7 cellular contexts compared by ENCODE assay signal in genomic region chr5:131170540-131171275, GRCh38.
DNase-seq lines count a peak whose midpoint lies in the region; ATAC-seq and TF ChIP-seq lines count a peak whose summit lies in the region.

LYRM7 (plus strand) TSS chr5:131170944; CDS start chr5:131171021, 77 bp downstream.

- H3K4me1 ChIP-seq in rectal smooth muscle tissue (ENCODE audit: control insufficient read depth, insufficient read depth, low read length), result peaks cover 7% of the 10 kb centered on the region

- H3K4me3 ChIP-seq in astrocyte of the cerebellum (ENCODE audit: low read depth, low read length) (peak within 1 kb of the TSS; percentile 62), rectal smooth muscle tissue (ENCODE audit: low read length) (peak within 1 kb of the TSS; percentile 92)

- H3K9ac ChIP-seq in rectal smooth muscle tissue (ENCODE audit: low read length), result peak within 1 kb of the TSS; percentile 83

- in situ Hi-C loops in astrocyte of the cerebellum (cut with HindIII; ENCODE audit: low sequenced_read_pairs), result no loop called here

- H3K27me3 ChIP-seq in rectal smooth muscle tissue (ENCODE audit: control insufficient read depth, insufficient read depth, low read length), result no peaks in the 10 kb centered on the region

- peak; percentile 72 for TF ChIP-seq POLR2A in GM18505 (IDR thresholded peaks at IDR 0.05; ENCODE audit: borderline replicate concordance, extremely low read depth, insufficient read depth, insufficient read length)

- ATAC-seq in GM18505 (IDR thresholded peaks at IDR 0.05; ENCODE audit: unreplicated experiment) (peak; percentile 98), HG02973 (IDR thresholded peaks at IDR 0.05; ENCODE audit: unreplicated experiment) (peak; percentile 96)

- no peaks in the 10 kb centered on the region for H3K36me3 ChIP-seq in rectal smooth muscle tissue (ENCODE audit: control insufficient read depth, insufficient read depth, low read length)

- DNase-seq in NCI-H2029 (lab: John Stamatoyannopoulos, UW), result peak; percentile 100
- peak; percentile 96 for DNase-seq in T-helper 22 cell (ENCODE audit: low read depth)
- peak; percentile 99 for DNase-seq in astrocyte of the cerebellum (ENCODE audit: low read depth)
- DNase-seq in hepatic stellate cell (ENCODE audit: low spot score), result peak; percentile 90

- TF ChIP-seq CTCF in astrocyte of the cerebellum (IDR thresholded peaks at IDR 0.05; ENCODE audit: low read depth, low read length, missing control alignments), result peak; percentile 5

- peak within 1 kb of the TSS; percentile 79 for H3K27ac ChIP-seq in rectal smooth muscle tissue (ENCODE audit: low read depth, low read length)

Comparison
In these comparisons a context has a peak if more than half of its experiments do, and no peak if none do; other contexts are left out.
1. Peak in every context shown above with its lines: DNase-seq, ATAC-seq, H3K4me3 ChIP-seq and H3K27ac ChIP-seq.